ENCODE assay signal across 30 cellular contexts in genomic region chr1:7688659-7689058, GRCh38.
"Had no signal": no experiment of that assay in that cellular context is flagged by ENCODE, and none has a peak within 500 bp of the region (broad histone marks: within the 10 kb centered on the region; RNA-seq: fewer than 3 reads in every experiment).

No MANE protein-coding gene starts in this region.

- H3K36me3 ChIP-seq: adrenal gland, cardiac muscle cell, gastrocnemius medialis, heart left ventricle had no signal

- H3K27me3 ChIP-seq: adrenal gland, cardiac muscle cell, dorsolateral prefrontal cortex, gastrocnemius medialis had no signal

- DNase-seq: activated CD4-positive, alpha-beta memory T cell treated with anti-CD3 and anti-CD28 coated beads for 36 hours; activated CD4-positive, alpha-beta T cell treated with anti-CD3 and anti-CD28 coated beads for 36 hours; activated CD4-positive, alpha-beta T cell treated with anti-CD3 and anti-CD28 coated beads, Interleukin-2, amount 10 ng/mL, durations not matched to agents 24 days and 14 days; activated CD4-positive, CD25-positive, alpha-beta regulatory T cell; activated CD4-positive, CD25-positive, alpha-beta regulatory T cell treated with anti-CD3 and anti-CD28 coated beads, Interleukin-2, amount 50 U/mL, for 72 hours; activated CD8-positive, alpha-beta memory T cell treated with anti-CD3 and anti-CD28 coated beads, Interleukin-2, amount 10 ng/mL, durations not matched to agents 7 days and 5 days; activated CD8-positive, alpha-beta memory T cell treated with anti-CD3 and anti-CD28 coated beads, Interleukin-2, amount 50 U/mL, for 4 hours; activated CD8-positive, alpha-beta T cell treated with anti-CD3 and anti-CD28 coated beads, Interleukin-2, amount 10 ng/mL, durations not matched to agents 7 days and 5 days; activated effector memory CD4-positive, alpha-beta T cell treated with anti-CD3 and anti-CD28 coated beads, Interleukin-2, amount 50 U/mL, for 16 hours; activated naive CD4-positive, alpha-beta T cell treated with anti-CD3 and anti-CD28 coated beads for 36 hours; activated naive CD8-positive, alpha-beta T cell treated with anti-CD3 and anti-CD28 coated beads for 36 hours; activated naive CD8-positive, alpha-beta T cell treated with anti-CD3 and anti-CD28 coated beads, Interleukin-2, amount 50 U/mL, for 24 hours; activated T-cell treated with anti-CD3 and anti-CD28 coated beads, Interleukin-2, amount 50 U/mL, for 1 hour; activated T-cell treated with anti-CD3 and anti-CD28 coated beads, Interleukin-2, amount 50 U/mL, for 48 hours; adrenal gland; amygdala; body of pancreas; central memory CD4-positive, alpha-beta T cell; effector memory CD4-positive, alpha-beta T cell; endodermal cell; foreskin keratinocyte; gastrocnemius medialis; glutamatergic neuron; heart left ventricle; T-helper 1 cell; T-helper 2 cell had no signal

- H3K27ac ChIP-seq: adrenal gland, body of pancreas, cardiac muscle cell, coronary artery, dorsolateral prefrontal cortex, foreskin keratinocyte, gastrocnemius medialis, heart left ventricle had no signal

- ATAC-seq: activated CD4-positive, alpha-beta T cell treated with anti-CD3 and anti-CD28 coated beads for 36 hours; activated CD8-positive, alpha-beta memory T cell treated with anti-CD3 and anti-CD28 coated beads, Interleukin-2, amount 10 ng/mL, durations not matched to agents 7 days and 5 days; activated CD8-positive, alpha-beta T cell treated with anti-CD3 and anti-CD28 coated beads, Interleukin-2, amount 10 ng/mL, durations not matched to agents 7 days and 5 days; activated naive CD8-positive, alpha-beta T cell treated with anti-CD3 and anti-CD28 coated beads, Interleukin-2, amount 50 U/mL, for 24 hours; body of pancreas; esophagus mucosa; foreskin keratinocyte; gastrocnemius medialis; heart left ventricle had no signal

- H3K4me3 ChIP-seq: adrenal gland, body of pancreas, cardiac muscle cell, coronary artery, dorsolateral prefrontal cortex, gastrocnemius medialis, heart left ventricle had no signal

- H3K9me3 ChIP-seq: gastrocnemius medialis, heart left ventricle had no signal

- H3K4me1 ChIP-seq: adrenal gland, body of pancreas, foreskin keratinocyte, gastrocnemius medialis, heart left ventricle had no signal
